In the genomic region with DNA sequence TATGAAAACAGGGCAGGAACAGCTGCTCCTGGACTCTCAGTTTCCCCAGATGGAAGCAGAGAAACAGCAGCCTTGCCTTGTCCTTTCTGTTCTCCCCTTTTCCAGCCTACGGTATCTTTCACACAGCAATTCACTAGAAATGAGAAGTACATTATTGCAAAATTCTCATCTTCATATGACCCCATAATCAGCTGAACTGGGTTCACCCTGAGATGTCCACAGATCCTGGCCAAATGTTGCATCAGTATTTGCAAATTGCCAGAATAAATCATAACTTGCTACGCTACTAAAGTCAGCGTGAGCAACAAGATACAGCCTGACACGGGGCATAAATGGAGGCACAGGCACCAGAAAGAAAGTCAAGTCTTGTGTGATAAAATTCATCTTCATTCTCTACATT, we compare ENCODE assay signal across 1 cellular context.
TF ChIP-seq lines count a peak whose summit lies in the region.

No MANE protein-coding gene starts in this region.

TF ChIP-seq in K562, 482 proteins besides CTCF, POLR2A, EP300 and RAD21:
- TF ChIP-seq SP1 (CRISPR knock-in tag; IDR thresholded peaks at IDR 0.05) (no peak), ZNF589 (CRISPR knock-in tag; IDR thresholded peaks at IDR 0.05; ENCODE audit: low read depth) (no peak), CXXC5 (CRISPR knock-in tag; IDR thresholded peaks at IDR 0.05) (no peak), ZNF639 (CRISPR knock-in tag; conservative IDR thresholded peaks at IDR 0.05 in 1 of 2, IDR thresholded peaks at IDR 0.05 in 1 of 2) (no peak), SOX6 (IDR thresholded peaks at IDR 0.05) (no peak), MAFF (IDR thresholded peaks at IDR 0.05; ENCODE audit: low read length) (no peak), KAT8 (IDR thresholded peaks at IDR 0.05; ENCODE audit: low read depth) (no peak), ASH1L (IDR thresholded peaks at IDR 0.05; ENCODE audit: borderline replicate concordance, low read depth, partially characterized antibody) (no peak), PPARD (CRISPR knock-in tag; IDR thresholded peaks at IDR 0.05) (no peak)
- TF ChIP-seq, protein P1, sequence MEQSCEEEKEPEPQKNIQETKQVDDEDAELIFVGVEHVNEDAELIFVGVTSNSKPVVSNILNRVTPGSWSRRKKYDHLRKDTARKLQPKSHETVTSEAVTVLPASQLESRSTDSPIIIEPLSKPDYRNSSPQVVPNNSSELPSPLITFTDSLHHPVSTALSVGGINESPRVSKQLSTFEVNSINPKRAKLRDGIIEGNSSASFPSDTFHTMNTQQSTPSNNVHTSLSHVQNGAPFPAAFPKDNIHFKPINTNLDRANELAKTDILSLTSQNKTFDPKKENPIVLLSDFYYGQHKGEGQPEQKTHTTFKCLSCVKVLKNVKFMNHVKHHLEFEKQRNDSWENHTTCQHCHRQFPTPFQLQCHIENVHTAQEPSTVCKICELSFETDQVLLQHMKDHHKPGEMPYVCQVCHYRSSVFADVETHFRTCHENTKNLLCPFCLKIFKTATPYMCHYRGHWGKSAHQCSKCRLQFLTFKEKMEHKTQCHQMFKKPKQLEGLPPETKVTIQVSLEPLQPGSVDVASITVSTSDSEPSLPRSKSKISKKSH (CRISPR knock-in tag; IDR thresholded peaks at IDR 0.05) = no peak
- TF ChIP-seq, protein P2, sequence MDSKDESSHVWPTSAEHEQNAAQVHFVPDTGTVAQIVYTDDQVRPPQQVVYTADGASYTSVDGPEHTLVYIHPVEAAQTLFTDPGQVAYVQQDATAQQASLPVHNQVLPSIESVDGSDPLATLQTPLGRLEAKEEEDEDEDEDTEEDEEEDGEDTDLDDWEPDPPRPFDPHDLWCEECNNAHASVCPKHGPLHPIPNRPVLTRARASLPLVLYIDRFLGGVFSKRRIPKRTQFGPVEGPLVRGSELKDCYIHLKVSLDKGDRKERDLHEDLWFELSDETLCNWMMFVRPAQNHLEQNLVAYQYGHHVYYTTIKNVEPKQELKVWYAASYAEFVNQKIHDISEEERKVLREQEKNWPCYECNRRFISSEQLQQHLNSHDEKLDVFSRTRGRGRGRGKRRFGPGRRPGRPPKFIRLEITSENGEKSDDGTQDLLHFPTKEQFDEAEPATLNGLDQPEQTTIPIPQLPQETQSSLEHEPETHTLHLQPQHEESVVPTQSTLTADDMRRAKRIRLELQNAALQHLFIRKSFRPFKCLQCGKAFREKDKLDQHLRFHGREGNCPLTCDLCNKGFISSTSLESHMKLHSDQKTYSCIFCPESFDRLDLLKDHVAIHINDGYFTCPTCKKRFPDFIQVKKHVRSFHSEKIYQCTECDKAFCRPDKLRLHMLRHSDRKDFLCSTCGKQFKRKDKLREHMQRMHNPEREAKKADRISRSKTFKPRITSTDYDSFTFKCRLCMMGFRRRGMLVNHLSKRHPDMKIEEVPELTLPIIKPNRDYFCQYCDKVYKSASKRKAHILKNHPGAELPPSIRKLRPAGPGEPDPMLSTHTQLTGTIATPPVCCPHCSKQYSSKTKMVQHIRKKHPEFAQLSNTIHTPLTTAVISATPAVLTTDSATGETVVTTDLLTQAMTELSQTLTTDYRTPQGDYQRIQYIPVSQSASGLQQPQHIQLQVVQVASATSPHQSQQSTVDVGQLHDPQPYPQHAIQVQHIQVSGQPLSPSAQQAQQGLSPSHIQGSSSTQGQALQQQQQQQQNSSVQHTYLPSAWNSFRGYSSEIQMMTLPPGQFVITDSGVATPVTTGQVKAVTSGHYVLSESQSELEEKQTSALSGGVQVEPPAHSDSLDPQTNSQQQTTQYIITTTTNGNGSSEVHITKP (IDR thresholded peaks at IDR 0.05; ENCODE audit: partially characterized antibody) = no peak
- TF ChIP-seq, protein P3, sequence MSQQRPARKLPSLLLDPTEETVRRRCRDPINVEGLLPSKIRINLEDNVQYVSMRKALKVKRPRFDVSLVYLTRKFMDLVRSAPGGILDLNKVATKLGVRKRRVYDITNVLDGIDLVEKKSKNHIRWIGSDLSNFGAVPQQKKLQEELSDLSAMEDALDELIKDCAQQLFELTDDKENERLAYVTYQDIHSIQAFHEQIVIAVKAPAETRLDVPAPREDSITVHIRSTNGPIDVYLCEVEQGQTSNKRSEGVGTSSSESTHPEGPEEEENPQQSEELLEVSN (IDR thresholded peaks at IDR 0.05; ENCODE audit: borderline replicate concordance in 1 of 2, extremely low read depth in 1 of 2, insufficient read depth in 1 of 2, insufficient read length in 1 of 2, low read depth in 1 of 2, low read length in 1 of 2, poor library complexity in 1 of 2, severe bottlenecking in 1 of 2) = no peak
